Comparison of ENCODE assay signal across 21 cellular contexts in genomic region chr20:62175711-62176110, GRCh38. TPM values are rescaled to one million over a fixed set of nuclear protein-coding genes. Genes with fewer than 3 reads are reported as not detected.
"Had no signal": no experiment of that assay in that cellular context is flagged by ENCODE, and none has a peak within 500 bp of the region (broad histone marks: within the 10 kb centered on the region; RNA-seq: fewer than 3 reads in every experiment).

No MANE protein-coding gene starts in this region.

- H3K4me3 Mint-ChIP-seq: naive thymus-derived CD8-positive, alpha-beta T cell; type B pancreatic cell had no signal

- H3K4me1 ChIP-seq: gastrocnemius medialis, left lung, right atrium auricular region, suprapubic skin, thyroid gland had no signal

- H3K27ac ChIP-seq: epithelial cell of prostate, esophagus muscularis mucosa, gastrocnemius medialis, heart right ventricle, left lung, ovary, right atrium auricular region, suprapubic skin, thyroid gland had no signal

- ATAC-seq: gastrocnemius medialis; heart right ventricle; left lung; mucosa of descending colon; naive thymus-derived CD8-positive, alpha-beta T cell; stimulated activated naive CD8-positive, alpha-beta T cell treated with anti-CD3 and anti-CD28 coated beads, Interleukin-15, Interleukin-2, amounts not matched to agents 100 U/mL and 50 U/mL, for 24 hours had no signal

- H3K9me3 ChIP-seq: esophagus muscularis mucosa, gastrocnemius medialis, heart right ventricle, left lung, mucosa of descending colon, ovary, right atrium auricular region, suprapubic skin, thyroid gland had no signal

- H3K27me3 ChIP-seq: esophagus muscularis mucosa, gastrocnemius medialis, heart right ventricle, left lung, ovary, right atrium auricular region, suprapubic skin, thyroid gland had no signal

- H3K9me3 Mint-ChIP-seq: naive thymus-derived CD8-positive, alpha-beta T cell; type B pancreatic cell had no signal

- H3K27me3 Mint-ChIP-seq: naive thymus-derived CD8-positive, alpha-beta T cell; type B pancreatic cell had no signal

- H3K4me1 Mint-ChIP-seq: naive thymus-derived CD8-positive, alpha-beta T cell had no signal

- H3K36me3 ChIP-seq: ovary had no signal

- DNase-seq: effector memory CD4-positive, alpha-beta T cell; gastrocnemius medialis; hypothalamus; islet precursor cell; naive thymus-derived CD8-positive, alpha-beta T cell; ovary; small intestine; stimulated activated CD4-positive, alpha-beta T cell treated with anti-CD3 and anti-CD28 coated beads, Interleukin-2, amount 100 ng/mL, for 48 hours; stimulated activated naive CD8-positive, alpha-beta T cell treated with anti-CD3 and anti-CD28 coated beads, Interleukin-15, Interleukin-2, amounts not matched to agents 100 U/mL and 50 U/mL, for 24 hours; thyroid gland had no signal

- H3K4me3 ChIP-seq: esophagus muscularis mucosa, gastrocnemius medialis, heart right ventricle, left lung, mucosa of descending colon, ovary, right atrium auricular region, suprapubic skin, thyroid gland had no signal

RNA-seq across cellular contexts. Expression of gene HRH3, which starts 44.4 kb away (rescaled TPM):
- total RNA-seq: esophagus muscularis mucosa; fibroblast of villous mesenchyme; gastrocnemius medialis; heart right ventricle; left lung; lung microvascular endothelial cell; naive thymus-derived CD8-positive, alpha-beta T cell; ovary; posterior vena cava; right atrium auricular region; suprapubic skin; thyroid gland had no signal
